In the genomic region with DNA sequence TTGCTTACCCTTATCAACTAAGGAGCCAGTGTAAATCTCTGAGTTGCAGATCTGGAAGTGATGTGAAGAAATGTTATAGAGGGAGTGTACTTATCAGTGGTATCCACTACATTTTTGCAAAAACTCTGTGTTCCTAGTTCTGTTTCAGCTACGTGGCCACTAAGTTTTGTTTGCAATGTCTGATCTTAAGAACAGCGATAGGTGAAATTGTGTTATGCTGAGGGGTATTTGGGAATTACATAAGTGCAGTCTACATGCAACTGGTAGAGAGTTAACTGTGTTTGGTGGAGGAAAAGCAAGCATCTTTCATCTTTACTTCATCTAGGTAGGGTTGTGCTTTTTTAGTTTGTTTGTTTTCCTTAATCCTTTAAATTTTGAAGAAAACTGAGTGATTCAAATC, we compare ENCODE assay signal across 9 cellular contexts.
A peak's percentile ranks its signal among the peaks of the same experiment; 100 is the strongest.
DNase-seq lines count a peak whose midpoint lies in the region; ATAC-seq and TF ChIP-seq lines count a peak whose summit lies in the region.
"Had no signal": no experiment of that assay in that cellular context is flagged by ENCODE, and none has a peak within 500 bp of the region (broad histone marks: within the 10 kb centered on the region; RNA-seq: fewer than 3 reads in every experiment).

No MANE protein-coding gene starts in this region.

- H3K9me3 Mint-ChIP-seq in activated naive CD4-positive, alpha-beta T cell treated with anti-CD3 and anti-CD28 coated beads, Interleukin-2, amount 10 ng/mL, durations not matched to agents 7 days and 5 days: no peaks in the 10 kb centered on the region
- no peaks in the 10 kb centered on the region for H3K9me3 Mint-ChIP-seq in activated T-helper 17 cell treated with anti-CD3 and anti-CD28 coated beads, Interleukin-2, amount 50 U/mL, for 72 hours

- DNase-seq in activated naive CD4-positive, alpha-beta T cell treated with anti-CD3 and anti-CD28 coated beads, Interleukin-2, amount 10 ng/mL, durations not matched to agents 7 days and 5 days: no peak
- no peak for DNase-seq in activated naive CD4-positive, alpha-beta T cell treated with anti-CD3 and anti-CD28 coated beads, Interleukin-2, amount 50 U/mL, for 16 hours
- DNase-seq in lung (ENCODE audit: low spot score) (no peak), tibial artery (no peak), brain microvascular endothelial cell (no peak)
- DNase-seq in stimulated activated CD4-positive, alpha-beta T cell treated with anti-CD3 and anti-CD28 coated beads, Interleukin-15, amount 100 ng/mL, for 24 hours: no peak
- DNase-seq in stimulated activated CD4-positive, alpha-beta T cell treated with anti-CD3 and anti-CD28 coated beads, Interleukin-1b, Interleukin-23, amount 100 ng/mL, for 48 hours: no peak
- DNase-seq: islet precursor cell had no signal

- ATAC-seq in activated T-helper 17 cell treated with anti-CD3 and anti-CD28 coated beads, Interleukin-2, amount 50 U/mL, for 72 hours (replicated peaks): no peak
- no peak for ATAC-seq in lung (ENCODE audit: insufficient read depth, low FRiP score)

- peak overlapping the region; percentile 98 for H3K27ac Mint-ChIP-seq in activated naive CD4-positive, alpha-beta T cell treated with anti-CD3 and anti-CD28 coated beads, Interleukin-2, amount 10 ng/mL, durations not matched to agents 7 days and 5 days
- peak overlapping the region; percentile 97 for H3K27ac Mint-ChIP-seq in activated T-helper 17 cell treated with anti-CD3 and anti-CD28 coated beads, Interleukin-2, amount 50 U/mL, for 72 hours

- intact Hi-C loops in tibial artery (cut with DNase I; ENCODE audit: low total_unique reads): no loop called here

- H3K27me3 Mint-ChIP-seq in activated naive CD4-positive, alpha-beta T cell treated with anti-CD3 and anti-CD28 coated beads, Interleukin-2, amount 10 ng/mL, durations not matched to agents 7 days and 5 days: no peaks in the 10 kb centered on the region
- H3K27me3 Mint-ChIP-seq in activated T-helper 17 cell treated with anti-CD3 and anti-CD28 coated beads, Interleukin-2, amount 50 U/mL, for 72 hours: no peaks in the 10 kb centered on the region

- WGBS in lung, 2 donors: 38% methylated on average over 2 of the region's 2 CpGs

- H3K4me1 ChIP-seq in lung (ENCODE audit: control insufficient read depth in 2 of 2, insufficient read depth in 2 of 2, low read length in 2 of 2): peaks cover 10 to 38% of the 10 kb centered on the region in 2 donors
- peaks cover 0 to 61% (median 19%) of the 10 kb centered on the region in 4 donors for H3K4me1 ChIP-seq in tibial artery

- H3K9me3 ChIP-seq in lung (ENCODE audit: control insufficient read depth in 2 of 2, insufficient read depth in 1 of 2, low read length in 1 of 2) (no peaks in the 10 kb centered on the region), tibial artery (no peaks in the 10 kb centered on the region)

- H3K4me1 Mint-ChIP-seq in activated naive CD4-positive, alpha-beta T cell treated with anti-CD3 and anti-CD28 coated beads, Interleukin-2, amount 10 ng/mL, durations not matched to agents 7 days and 5 days: peaks cover 48% of the 10 kb centered on the region
- H3K4me1 Mint-ChIP-seq in activated T-helper 17 cell treated with anti-CD3 and anti-CD28 coated beads, Interleukin-2, amount 50 U/mL, for 72 hours: peaks cover 15% of the 10 kb centered on the region

- no peaks in the 10 kb centered on the region for H3K36me3 ChIP-seq in lung (ENCODE audit: control insufficient read depth in 2 of 2, insufficient read depth in 2 of 2, low read length in 2 of 2)
- H3K36me3 ChIP-seq in tibial artery: no peaks in the 10 kb centered on the region
- H3K36me3 ChIP-seq in brain microvascular endothelial cell (replicated peaks): no peaks in the 10 kb centered on the region

- CTCF ChIA-PET in activated naive CD4-positive, alpha-beta T cell treated with anti-CD3 and anti-CD28 coated beads, Interleukin-2, amount 10 ng/mL, durations not matched to agents 7 days and 5 days (lab: Charles Lee): interaction anchor here (1.0 to 3.1 kb wide), 6 partner anchors 8 to 111 kb away, joined by 4 to 13 read pairs (median 8); no protein-coding TSS in a partner anchor

- H3K4me3 Mint-ChIP-seq in activated naive CD4-positive, alpha-beta T cell treated with anti-CD3 and anti-CD28 coated beads, Interleukin-2, amount 10 ng/mL, durations not matched to agents 7 days and 5 days: peak overlapping the region; percentile 98
- peak overlapping the region; percentile 86 for H3K4me3 Mint-ChIP-seq in activated T-helper 17 cell treated with anti-CD3 and anti-CD28 coated beads, Interleukin-2, amount 50 U/mL, for 72 hours

- H3K4me3 ChIP-seq in lung (peak overlapping the region; percentile 17), tibial artery (peak overlapping the region; percentile 48 to 59), brain microvascular endothelial cell (ENCODE audit: low read depth, low read length) (no peak overlapping the region)

- no peak for TF ChIP-seq CTCF in lung (IDR thresholded peaks at IDR 0.05; ENCODE audit: control extremely low read depth, extremely low read depth)
- no peak for TF ChIP-seq CTCF in tibial artery (IDR thresholded peaks at IDR 0.05)
- TF ChIP-seq CTCF in brain microvascular endothelial cell (IDR thresholded peaks at IDR 0.05; ENCODE audit: low read depth, low read length, missing control alignments): no peak

- in situ Hi-C loops in brain microvascular endothelial cell (cut with HindIII; ENCODE audit: low pct_ligation_motif_present, low sequenced_read_pairs): loop anchor here (25.0 kb wide), 1 partner anchor 102 kb away; no protein-coding TSS in a partner anchor

- H3K27me3 ChIP-seq in lung (ENCODE audit: control insufficient read depth, insufficient read depth): no peaks in the 10 kb centered on the region
- H3K27me3 ChIP-seq in tibial artery: no peaks in the 10 kb centered on the region
- no peaks in the 10 kb centered on the region for H3K27me3 ChIP-seq in brain microvascular endothelial cell (replicated peaks)

- H3K27ac ChIP-seq in lung (ENCODE audit: low read depth in 1 of 2, low read length in 1 of 2) (peak overlapping the region in 1 of 2 donors; percentile 82), tibial artery (peak overlapping the region; percentile 79 to 88), brain microvascular endothelial cell (no peak overlapping the region)

- H3K36me3 Mint-ChIP-seq in activated naive CD4-positive, alpha-beta T cell treated with anti-CD3 and anti-CD28 coated beads, Interleukin-2, amount 10 ng/mL, durations not matched to agents 7 days and 5 days: peaks cover 51% of the 10 kb centered on the region
- peaks cover 90% of the 10 kb centered on the region for H3K36me3 Mint-ChIP-seq in activated T-helper 17 cell treated with anti-CD3 and anti-CD28 coated beads, Interleukin-2, amount 50 U/mL, for 72 hours (ENCODE audit: low read depth)
